1 cellular context compared by ENCODE assay signal in the genomic region with DNA sequence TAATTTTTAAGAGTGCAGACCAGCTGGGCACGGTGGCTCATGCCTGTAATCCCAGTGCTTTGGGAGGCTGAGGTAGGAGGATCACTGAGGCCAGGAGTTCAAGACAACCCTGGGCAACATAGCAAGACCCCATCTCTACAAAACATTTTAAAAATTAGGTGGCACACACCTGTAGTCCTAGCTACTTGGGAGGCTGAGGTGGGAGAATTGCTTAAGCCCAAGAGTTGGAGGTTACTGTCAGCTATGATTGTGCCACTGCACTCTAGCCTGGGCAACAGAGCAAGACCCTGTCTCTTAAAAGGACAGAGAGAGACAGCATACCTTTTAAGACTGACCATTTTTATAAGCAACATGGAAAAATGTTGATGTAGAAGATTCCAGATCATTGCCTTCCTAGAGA. TPM values are rescaled to one million over a fixed set of nuclear protein-coding genes. Genes with fewer than 3 reads are reported as not detected.
"Had no signal": no experiment of that assay in that cellular context is flagged by ENCODE, and none has a peak within 500 bp of the region (broad histone marks: within the 10 kb centered on the region; RNA-seq: fewer than 3 reads in every experiment).

No MANE protein-coding gene starts in this region.

RNA-seq across cellular contexts. Expression of a gene that starts 58.4 kb away (rescaled TPM):
- total RNA-seq: GM23248 had no signal
